8 cellular contexts compared by ENCODE assay signal in genomic region chr1:236282159-236282716, GRCh38. TPM values are rescaled to one million over a fixed set of nuclear protein-coding genes. Genes with fewer than 3 reads are reported as not detected.
DNase-seq lines count a peak whose midpoint lies in the region; ATAC-seq and TF ChIP-seq lines count a peak whose summit lies in the region.

No MANE protein-coding gene starts in this region.

- TSS peak; percentile 73 for BruUV-seq in A673 (replicated peaks; lab: Mats Ljungman, UMichigan)

- peaks cover 41% of the 10 kb centered on the region for H3K4me1 Mint-ChIP-seq in activated CD4-positive, alpha-beta memory T cell treated with anti-CD3 and anti-CD28 coated beads, Interleukin-2, amount 10 ng/mL, durations not matched to agents 7 days and 5 days

- no peaks in the 10 kb centered on the region for H3K36me3 Mint-ChIP-seq in activated CD4-positive, alpha-beta memory T cell treated with anti-CD3 and anti-CD28 coated beads, Interleukin-2, amount 10 ng/mL, durations not matched to agents 7 days and 5 days (ENCODE audit: low read depth)

- intact Hi-C loops in A673 (cut with micrococcal nuclease; ENCODE audit: unreplicated experiment), result no loop called here

- peak; percentile 20 for ATAC-seq in GM18867 (IDR thresholded peaks at IDR 0.05; ENCODE audit: unreplicated experiment)
- peak; percentile 6 for ATAC-seq in HG03439 (IDR thresholded peaks at IDR 0.05; ENCODE audit: unreplicated experiment)
- no peak for ATAC-seq in gastroesophageal sphincter

- H3K36me3 ChIP-seq in A673 (ENCODE audit: insufficient read depth, low read length, poor library complexity, severe bottlenecking), result no peaks in the 10 kb centered on the region
- no peaks in the 10 kb centered on the region for H3K36me3 ChIP-seq in gastroesophageal sphincter

- H3K9me3 Mint-ChIP-seq in activated CD4-positive, alpha-beta memory T cell treated with anti-CD3 and anti-CD28 coated beads, Interleukin-2, amount 10 ng/mL, durations not matched to agents 7 days and 5 days, result no peaks in the 10 kb centered on the region

- no peak for TF ChIP-seq CTCF in A673 (conservative IDR thresholded peaks at IDR 0.05; ENCODE audit: low read depth, low read length)
- TF ChIP-seq CTCF in gastroesophageal sphincter (IDR thresholded peaks at IDR 0.05), result no peak

- H3K27me3 ChIP-seq in A673 (replicated peaks; ENCODE audit: insufficient read depth, low read depth, low read length, poor library complexity) (no peaks in the 10 kb centered on the region), gastroesophageal sphincter (peaks cover 15% of the 10 kb centered on the region)

- TF ChIP-seq POLR2A in gastroesophageal sphincter (IDR thresholded peaks at IDR 0.05), result no peak

- H3K4me1 ChIP-seq in A673 (ENCODE audit: insufficient read depth, low read length, poor library complexity, severe bottlenecking) (no peaks in the 10 kb centered on the region), gastroesophageal sphincter (peaks cover 0 to 18% (median 7%) of the 10 kb centered on the region in 3 donors)

- peak overlapping the region; percentile 84 for H3K4me3 Mint-ChIP-seq in activated CD4-positive, alpha-beta memory T cell treated with anti-CD3 and anti-CD28 coated beads, Interleukin-2, amount 10 ng/mL, durations not matched to agents 7 days and 5 days

- peaks cover 8% of the 10 kb centered on the region for H3K27me3 Mint-ChIP-seq in activated CD4-positive, alpha-beta memory T cell treated with anti-CD3 and anti-CD28 coated beads, Interleukin-2, amount 10 ng/mL, durations not matched to agents 7 days and 5 days

- H3K4me3 ChIP-seq in A673 (ENCODE audit: low read depth, low read length, poor library complexity, severe bottlenecking) (peak overlapping the region; percentile 72), gastroesophageal sphincter (peak overlapping the region; percentile 59 to 83)

- no peaks in the 10 kb centered on the region for H3K9me3 ChIP-seq in A673 (ENCODE audit: low read depth, low read length, poor library complexity, severe bottlenecking)
- H3K9me3 ChIP-seq in gastroesophageal sphincter, result no peaks in the 10 kb centered on the region

- CTCF ChIA-PET in A673 (lab: Charles Lee), result no interaction called here
- CTCF ChIA-PET in activated CD4-positive, alpha-beta memory T cell treated with anti-CD3 and anti-CD28 coated beads, Interleukin-2, amount 10 ng/mL, durations not matched to agents 7 days and 5 days (lab: Charles Lee), result no interaction called here

- no peak for TF ChIP-seq EP300 in gastroesophageal sphincter (IDR thresholded peaks at IDR 0.05)

- H3K27ac Mint-ChIP-seq in activated CD4-positive, alpha-beta memory T cell treated with anti-CD3 and anti-CD28 coated beads, Interleukin-2, amount 10 ng/mL, durations not matched to agents 7 days and 5 days, result no peak overlapping the region

- POLR2A ChIA-PET in A673 (lab: Charles Lee; ENCODE audit: low non-redundant PET), result no interaction called here
- POLR2A ChIA-PET in activated CD4-positive, alpha-beta memory T cell treated with anti-CD3 and anti-CD28 coated beads, Interleukin-2, amount 10 ng/mL, durations not matched to agents 7 days and 5 days (lab: Charles Lee), result interaction anchor here (0.5 to 1.3 kb wide), 4 partner anchors 107 to 512 kb away, joined by 3 to 10 read pairs (median 4); partner anchors contain the start of genes EDARADD and MTR

- WGBS in gastroesophageal sphincter (ENCODE audit: low coverage in 1 of 2), 2 donors, result 5 to 10% methylated on average over 4 to 15 of the region's 34 CpGs

- H3K27ac ChIP-seq in A673 (ENCODE audit: low read depth, low read length, poor library complexity, severe bottlenecking) (no peak overlapping the region), gastroesophageal sphincter (peak overlapping the region in 3 of 4 donors; percentile 85 to 94 (median 92))

- DNase-seq in A673 (ENCODE audit: low spot score) (no peak), HuH-7.5 (ENCODE audit: low spot score) (no peak), HPDE6-E6E7 (ENCODE audit: extremely low spot score) (no peak)
- DNase-seq in activated CD4-positive, alpha-beta memory T cell treated with anti-CD3 and anti-CD28 coated beads, Interleukin-2, amount 10 ng/mL, durations not matched to agents 7 days and 5 days, result no peak
- peak; percentile 51 for DNase-seq in stimulated activated CD4-positive, alpha-beta T cell treated with anti-CD3 and anti-CD28 coated beads, Interleukin-15, amount 100 ng/mL, for 24 hours

RNA-seq across cellular contexts. Expression of gene ERO1B, which starts 0.5 kb away (rescaled TPM):
- total RNA-seq in A673 (2021) (3.4 and 4.1 TPM in 2 replicates), gastroesophageal sphincter (10 to 100 TPM in 2 of 4 donors, 1 to 10 TPM in 2; 7.3 to 13.5 (median 9.3) TPM)
- 1 to 10 TPM; 4.1 TPM for total RNA-seq in activated CD4-positive, alpha-beta memory T cell treated with anti-CD3 and anti-CD28 coated beads, Interleukin-2, amount 10 ng/mL, durations not matched to agents 7 days and 5 days
